In genomic region chr11:65262381-65262680, GRCh38 we compare ENCODE assay signal across 8 cellular contexts. TPM values are rescaled to one million over a fixed set of nuclear protein-coding genes. Genes with fewer than 3 reads are reported as not detected.
A peak's percentile ranks its signal among the peaks of the same experiment; 100 is the strongest.
DNase-seq lines count a peak whose midpoint lies in the region; ATAC-seq and TF ChIP-seq lines count a peak whose summit lies in the region.

No MANE protein-coding gene starts in this region.

- H3F3A ChIP-seq in PC-3 (ENCODE audit: low read length, unreplicated experiment) (no peaks in the 10 kb centered on the region), neural cell (ENCODE audit: insufficient read depth, low read length, poor library complexity, severe bottlenecking) (no peaks in the 10 kb centered on the region)

- no peaks in the 10 kb centered on the region for H3K9me3 ChIP-seq in ES-I3 (ENCODE audit: control insufficient read depth, insufficient read depth, low read length)
- no peaks in the 10 kb centered on the region for H3K9me3 ChIP-seq in PC-3 (ENCODE audit: low read length)
- no peaks in the 10 kb centered on the region for H3K9me3 ChIP-seq in endodermal cell (ENCODE audit: control insufficient read depth, low read length)
- H3K9me3 ChIP-seq in neural cell (ENCODE audit: low read length), result no peaks in the 10 kb centered on the region

- CTCF ChIA-PET in PC-3 (lab: Charles Lee), result interaction anchor here (0.8 to 1.8 kb wide), 2 partner anchors 55 to 152 kb away, joined by 4 to 6 read pairs; no protein-coding TSS in a partner anchor
- CTCF ChIA-PET in HEK293T (lab: Yijun Ruan, JAX), result interaction anchor here (1.0 to 1.3 kb wide), 5 partner anchors 12 to 67 kb away, joined by 3 to 4 read pairs (median 3); no protein-coding TSS in a partner anchor

- no peaks in the 10 kb centered on the region for H3K27me3 ChIP-seq in PC-3 (ENCODE audit: low read length)
- H3K27me3 ChIP-seq in endodermal cell (ENCODE audit: control insufficient read depth, insufficient read depth, low read length, poor library complexity, severe bottlenecking), result no peaks in the 10 kb centered on the region
- no peaks in the 10 kb centered on the region for H3K27me3 ChIP-seq in neural cell (ENCODE audit: insufficient read depth, low read depth, low read length)

- no peak for ATAC-seq in PC-3
- no peak for ATAC-seq in GM21390 (IDR thresholded peaks at IDR 0.05; ENCODE audit: unreplicated experiment)

- peak overlapping the region; percentile 92 for H3K27ac Mint-ChIP-seq in endodermal cell

- no peak for TF ChIP-seq RAD21 in neural cell (conservative IDR thresholded peaks at IDR 0.05)

- H3K79me2 ChIP-seq in PC-3 (ENCODE audit: low read length), result peaks cover 50% of the 10 kb centered on the region
- peaks cover 10% of the 10 kb centered on the region for H3K79me2 ChIP-seq in neural cell (replicated peaks; ENCODE audit: insufficient read depth, low read length)

- no peaks in the 10 kb centered on the region for H3K27me3 Mint-ChIP-seq in endodermal cell (ENCODE audit: insufficient read depth)

- H3K36me3 ChIP-seq in ES-I3 (ENCODE audit: insufficient read depth, low read length), result 0 out of 2 replicates have a peak, but pooled peaks cover 3% of the 10 kb centered on the region
- peaks cover 8% of the 10 kb centered on the region; the same call in 1 of the 2 replicates for H3K36me3 ChIP-seq in PC-3 (ENCODE audit: low read depth, low read length)
- H3K36me3 ChIP-seq in endodermal cell (ENCODE audit: control insufficient read depth, insufficient read depth, low read length), result peaks cover 12% of the 10 kb centered on the region
- no peaks in the 10 kb centered on the region for H3K36me3 ChIP-seq in neural cell (ENCODE audit: insufficient read depth, low read length)

- peak overlapping the region; percentile 85 for H3K4me3 Mint-ChIP-seq in endodermal cell

- peaks cover 16% of the 10 kb centered on the region for H3K4me1 Mint-ChIP-seq in endodermal cell

- H3K9ac ChIP-seq in ES-I3 (ENCODE audit: low read depth, low read length) (peak overlapping the region; percentile 88), PC-3 (ENCODE audit: low read length) (peak overlapping the region; percentile 98), endodermal cell (ENCODE audit: extremely low read depth, low read length, poor library complexity, severe bottlenecking) (peak overlapping the region; percentile 93), neural cell (ENCODE audit: low read length) (peak overlapping the region; percentile 60)

- no TSS peak for BruUV-seq in PC-3 (replicated peaks; lab: Mats Ljungman, UMichigan)

- 2 to 5% methylated on average over 14 to 16 of the region's 16 CpGs for WGBS in endodermal cell (ENCODE audit: insufficient coverage in 1 of 2, insufficient read length in 1 of 2), 2 experiments

- H3K36me3 Mint-ChIP-seq in endodermal cell (ENCODE audit: low read depth), result peaks cover 20% of the 10 kb centered on the region

- POLR2A ChIA-PET in PC-3 (lab: Charles Lee; ENCODE audit: unreplicated experiment), result interaction anchor here (0.6 to 1.2 kb wide), 5 partner anchors 13 to 140 kb away, joined by 3 to 23 read pairs (median 6); partner anchors contain the start of genes FAU and MRPL49
- POLR2A ChIA-PET in HEK293T (lab: Yijun Ruan, JAX), result interaction anchor here (0.6 to 2.2 kb wide), 47 partner anchors 11 to 407 kb away, joined by 3 to 38 read pairs (median 5); partner anchors contain the start of genes CAPN1, CDC42EP2, DPF2 and FAU

- H3K9me3 Mint-ChIP-seq in endodermal cell, result peaks cover 6% of the 10 kb centered on the region

- H3K4me3 ChIP-seq in PC-3 (ENCODE audit: low read length) (peak overlapping the region; percentile 93), endodermal cell (ENCODE audit: low read length) (peak overlapping the region; percentile 86), neural cell (ENCODE audit: low read length) (peak overlapping the region; percentile 74)

- intact Hi-C loops in PC-3 (cut with micrococcal nuclease), result no loop called here

- H3K27ac ChIP-seq in PC-3 (ENCODE audit: low read length) (peak overlapping the region; percentile 72), endodermal cell (ENCODE audit: low read depth, low read length) (no peak overlapping the region), neural cell (ENCODE audit: low read length) (no peak overlapping the region)

- H4K20me1 ChIP-seq in PC-3 (ENCODE audit: low read length) (no peaks in the 10 kb centered on the region), neural cell (ENCODE audit: insufficient read depth) (no peaks in the 10 kb centered on the region)

- H2AFZ ChIP-seq in PC-3 (ENCODE audit: low read length), result peak overlapping the region; percentile 79
- H2AFZ ChIP-seq in neural cell (ENCODE audit: low read depth, low read length), result peak overlapping the region; percentile 31

- H3K4me1 ChIP-seq in ES-I3 (ENCODE audit: insufficient read depth, low read length), result no peaks in the 10 kb centered on the region
- peaks cover 14% of the 10 kb centered on the region for H3K4me1 ChIP-seq in PC-3 (ENCODE audit: insufficient read depth, low read length)
- no peaks in the 10 kb centered on the region for H3K4me1 ChIP-seq in endodermal cell (ENCODE audit: control insufficient read depth, insufficient read depth, low read length)

- no peaks in the 10 kb centered on the region for H3K9me2 ChIP-seq in PC-3 (replicated peaks; ENCODE audit: low read length)
- no peaks in the 10 kb centered on the region for H3K9me2 ChIP-seq in neural cell (ENCODE audit: insufficient read depth, low read length)

- H3K4me2 ChIP-seq in PC-3 (ENCODE audit: low read length) (peak overlapping the region; percentile 85), neural cell (ENCODE audit: low read length) (peak overlapping the region; percentile 80)

- TF ChIP-seq CTCF in PC-3 (conservative IDR thresholded peaks at IDR 0.05; ENCODE audit: low read depth, low read length) (no peak), endodermal cell (conservative IDR thresholded peaks at IDR 0.05) (no peak), neural cell (IDR thresholded peaks at IDR 0.05; ENCODE audit: poor library complexity, severe bottlenecking) (no peak), GM10266 (IDR thresholded peaks at IDR 0.05; ENCODE audit: control insufficient read depth, insufficient read depth, low read depth, missing control alignments) (no peak)

- no peak for TF ChIP-seq EP300 in neural cell (conservative IDR thresholded peaks at IDR 0.05; ENCODE audit: poor library complexity, severe bottlenecking)

- DNase-seq in PC-3 (peak; percentile 35), endodermal cell (no peak), inferior parietal cortex (ENCODE audit: extremely low spot score) (no peak), GM10266 (ENCODE audit: extremely low spot score) (no peak), HEK293T (ENCODE audit: extremely low spot score) (no peak)

TF ChIP-seq in neural cell, 6 proteins besides CTCF, POLR2A, EP300 and RAD21 (continues in another document):
- TF ChIP-seq SMC3 (conservative IDR thresholded peaks at IDR 0.05; ENCODE audit: poor library complexity), result no peak

TF ChIP-seq in HEK293T, 16 proteins besides CTCF, POLR2A, EP300 and RAD21:
- no peak for TF ChIP-seq BHLHE40 (IDR thresholded peaks at IDR 0.05; ENCODE audit: borderline replicate concordance)
- TF ChIP-seq ELF4 (IDR thresholded peaks at IDR 0.05), result no peak
- no peak for TF ChIP-seq FOXK2 (IDR thresholded peaks at IDR 0.05)
- no peak for TF ChIP-seq SP1 (IDR thresholded peaks at IDR 0.05)
- TF ChIP-seq L3MBTL2 (conservative IDR thresholded peaks at IDR 0.05), result no peak
- no peak for TF ChIP-seq SUZ12 (IDR thresholded peaks at IDR 0.05)
- TF ChIP-seq NFRKB (IDR thresholded peaks at IDR 0.05), result no peak
- no peak for TF ChIP-seq FOXM1 (IDR thresholded peaks at IDR 0.05; ENCODE audit: borderline replicate concordance)
- TF ChIP-seq ZNF384 (IDR thresholded peaks at IDR 0.05), result no peak
- TF ChIP-seq ARNT (IDR thresholded peaks at IDR 0.05), result no peak
- no peak for TF ChIP-seq LEF1 (IDR thresholded peaks at IDR 0.05; ENCODE audit: borderline replicate concordance)
- TF ChIP-seq CTBP1 (IDR thresholded peaks at IDR 0.05; ENCODE audit: borderline replicate concordance), result no peak
- TF ChIP-seq FOXA1 (IDR thresholded peaks at IDR 0.05), result no peak
- TF ChIP-seq, protein P1, sequence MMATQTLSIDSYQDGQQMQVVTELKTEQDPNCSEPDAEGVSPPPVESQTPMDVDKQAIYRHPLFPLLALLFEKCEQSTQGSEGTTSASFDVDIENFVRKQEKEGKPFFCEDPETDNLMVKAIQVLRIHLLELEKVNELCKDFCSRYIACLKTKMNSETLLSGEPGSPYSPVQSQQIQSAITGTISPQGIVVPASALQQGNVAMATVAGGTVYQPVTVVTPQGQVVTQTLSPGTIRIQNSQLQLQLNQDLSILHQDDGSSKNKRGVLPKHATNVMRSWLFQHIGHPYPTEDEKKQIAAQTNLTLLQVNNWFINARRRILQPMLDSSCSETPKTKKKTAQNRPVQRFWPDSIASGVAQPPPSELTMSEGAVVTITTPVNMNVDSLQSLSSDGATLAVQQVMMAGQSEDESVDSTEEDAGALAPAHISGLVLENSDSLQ (IDR thresholded peaks at IDR 0.05), result no peak
- no peak for TF ChIP-seq HDGF (IDR thresholded peaks at IDR 0.05; ENCODE audit: borderline replicate concordance)
- TF ChIP-seq TARDBP (IDR thresholded peaks at IDR 0.05), result no peak

RNA-seq across cellular contexts. Expression of gene POLA2, which starts 0.6 kb away (rescaled TPM):
- total RNA-seq in PC-3 (2014; rRNA removed) (29.0 and 39.7 TPM in 2 replicates), endodermal cell (10 to 100 TPM; 42.2 to 65.0 TPM)
- 46.3 TPM for polyA plus RNA-seq in endodermal cell (2013, experiment 1 of 2)
- polyA plus RNA-seq in endodermal cell (2013, experiment 2 of 2), result 44.3 TPM
- polyA plus RNA-seq in neural cell, result 4.3 and 7.2 TPM in 2 replicates
- polyA minus RNA-seq in neural cell, result 1.2 and 5.4 TPM in 2 replicates

RNA-seq across cellular contexts. Expression of gene CDC42EP2, which starts 52.3 kb away (rescaled TPM):
- 16.6 and 25.7 TPM in 2 replicates for total RNA-seq in PC-3 (2014; rRNA removed)
- total RNA-seq in endodermal cell, result 1 to 10 TPM; 5.9 to 6.9 TPM
- 2.4 TPM for polyA plus RNA-seq in endodermal cell (2013, experiment 1 of 2)
- 1.5 TPM for polyA plus RNA-seq in endodermal cell (2013, experiment 2 of 2)
- polyA plus RNA-seq in neural cell, result 0.56 and 1.3 TPM in 2 replicates
- 4.1 and 6.1 TPM in 2 replicates for polyA minus RNA-seq in neural cell
